In the genomic region with DNA sequence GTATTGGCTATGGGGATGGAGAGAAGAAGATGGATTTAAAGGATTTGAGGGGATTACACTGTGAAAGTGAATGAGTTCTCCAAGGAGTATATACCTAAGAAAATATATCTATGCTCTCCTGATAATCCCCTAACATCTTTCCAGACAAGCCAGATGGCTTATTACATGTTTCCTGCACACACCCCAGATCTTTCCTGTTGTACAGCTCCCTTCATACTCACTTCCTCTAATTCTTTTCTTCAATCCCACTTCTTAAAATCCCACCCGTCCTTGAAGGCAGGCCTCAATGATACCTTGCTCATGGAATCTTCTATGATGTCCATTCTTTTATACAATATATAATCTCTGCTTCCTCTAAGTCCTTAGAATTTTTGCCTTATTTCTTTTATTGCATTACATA, we compare ENCODE assay signal across 21 cellular contexts.
DNase-seq lines count a peak whose midpoint lies in the region; ATAC-seq lines count a peak whose summit lies in the region.
"Had no signal": no experiment of that assay in that cellular context is flagged by ENCODE, and none has a peak within 500 bp of the region (broad histone marks: within the 10 kb centered on the region; RNA-seq: fewer than 3 reads in every experiment).

No MANE protein-coding gene starts in this region.

- no peak overlapping the region for H3K27ac ChIP-seq in BLaER1 treated with 17β-estradiol and CSF1 and Interleukin-3, amounts not matched to agents 10 nM and 100 nM
- H3K27ac ChIP-seq: HL-60 had no signal

- no peaks in the 10 kb centered on the region for H3K9me3 ChIP-seq in BLaER1 treated with 17β-estradiol and CSF1 and Interleukin-3, amounts not matched to agents 10 nM and 100 nM (replicated peaks in 1 of 11)

- H3K4me3 Mint-ChIP-seq in immature natural killer cell, result no peak overlapping the region
- H3K4me3 Mint-ChIP-seq: B cell had no signal

- peaks cover 0 to 17% (median 7%) of the 10 kb centered on the region in 10 experiments; a peak in 9 of 20 replicates for H3K4me1 ChIP-seq in BLaER1 treated with 17β-estradiol and CSF1 and Interleukin-3, amounts not matched to agents 10 nM and 100 nM

- peak overlapping the region in 7 of 11 experiments; percentile 2 to 57 (median 26); a peak in 9 of 22 replicates for H3K4me2 ChIP-seq in BLaER1 treated with 17β-estradiol and CSF1 and Interleukin-3, amounts not matched to agents 10 nM and 100 nM

- H3K4me1 Mint-ChIP-seq in immature natural killer cell, result peaks cover 1 to 5% of the 10 kb centered on the region in 2 donors
- H3K4me1 Mint-ChIP-seq: B cell had no signal

- H3K27me3 Mint-ChIP-seq in immature natural killer cell (ENCODE audit: low read depth in 3 of 3), result peaks cover 0 to 2% (median 0%) of the 10 kb centered on the region in 3 donors
- H3K27me3 Mint-ChIP-seq: B cell had no signal

- DNase-seq in DMS 273 treated with DMSO at 0.1 percent for 48 hours (lab: John Stamatoyannopoulos, UW) (peak; percentile 15), NCI-H524 treated with DMSO at 0.1 percent for 48 hours (lab: John Stamatoyannopoulos, UW) (peak; percentile 71), dermis blood vessel endothelial cell (peak; percentile 54), immature natural killer cell (no peak), SW480 (ENCODE audit: low spot score) (no peak)
- DNase-seq: DMS153, NCI-H1092 treated with DMSO at 0.1 percent for 48 hours, NCI-H1436 treated with DMSO at 0.1 percent for 48 hours, NCI-H1930, NCI-H226, NCI-H510A treated with DMSO at 0.1 percent for 48 hours, PC-3, Right ventricle myocardium superior, SW 1271, T-helper 2 cell had no signal

- H3K27ac Mint-ChIP-seq in immature natural killer cell, result no peak overlapping the region
- H3K27ac Mint-ChIP-seq: B cell had no signal

- H3K27me3 ChIP-seq in BLaER1 treated with 17β-estradiol and CSF1 and Interleukin-3, amounts not matched to agents 10 nM and 100 nM, result no peaks in the 10 kb centered on the region

- H4K20me1 ChIP-seq in BLaER1 treated with 17β-estradiol and CSF1 and Interleukin-3, amounts not matched to agents 10 nM and 100 nM, result no peaks in the 10 kb centered on the region

- no peak overlapping the region for H3K9ac ChIP-seq in BLaER1 treated with 17β-estradiol and CSF1 and Interleukin-3, amounts not matched to agents 10 nM and 100 nM

- H3K9me3 Mint-ChIP-seq in immature natural killer cell, result peaks cover 8 to 22% (median 10%) of the 10 kb centered on the region in 6 donors

- H3K36me3 ChIP-seq in BLaER1 treated with 17β-estradiol and CSF1 and Interleukin-3, amounts not matched to agents 10 nM and 100 nM, result no peaks in the 10 kb centered on the region

- H3K4me3 ChIP-seq in BLaER1 treated with 17β-estradiol and CSF1 and Interleukin-3, amounts not matched to agents 10 nM and 100 nM, result no peak overlapping the region
- H3K4me3 ChIP-seq: K562 had no signal

- ATAC-seq in HG03571 (IDR thresholded peaks at IDR 0.05; ENCODE audit: unreplicated experiment), result no peak
- ATAC-seq: HepG2, K562, PC-3 had no signal

- H3K36me3 Mint-ChIP-seq in immature natural killer cell, result no peaks in the 10 kb centered on the region

Comparison
In these comparisons a context has a peak if more than half of its experiments do, and no peak if none do; other contexts are left out.
1. DNase-seq: peak in DMS 273 treated with DMSO at 0.1 percent for 48 hours (single experiment), NCI-H524 treated with DMSO at 0.1 percent for 48 hours (single experiment) and dermis blood vessel endothelial cell (single experiment); none in immature natural killer cell (0 of 3) and SW480 (single experiment).